ENCODE assay signal across 8 cellular contexts in genomic region chr11:34357646-34358257, GRCh38. TPM values are rescaled to one million over a fixed set of nuclear protein-coding genes. Genes with fewer than 3 reads are reported as not detected.
A peak's percentile ranks its signal among the peaks of the same experiment; 100 is the strongest.
DNase-seq lines count a peak whose midpoint lies in the region; ATAC-seq, FAIRE-seq and TF ChIP-seq lines count a peak whose summit lies in the region.

TSS of gene ABTB2 (minus strand) at chr11:34358010.

- FAIRE-seq in bronchial epithelial cell (lab: Jason Lieb, UNC), result no peak

- ATAC-seq in GM18909 (IDR thresholded peaks at IDR 0.05; ENCODE audit: poor library complexity, unreplicated experiment), result peak; percentile 91
- ATAC-seq in HG03139 (IDR thresholded peaks at IDR 0.05; ENCODE audit: unreplicated experiment), result peak; percentile 74

- no peak for TF ChIP-seq CTCF in WERI-Rb-1 (IDR thresholded peaks at IDR 0.05; ENCODE audit: low read depth, low read length)
- no peak for TF ChIP-seq CTCF in bronchial epithelial cell (IDR thresholded peaks at IDR 0.05; ENCODE audit: insufficient read depth, low read length, severe bottlenecking)

- no peaks in the 10 kb centered on the region for H3K27me3 ChIP-seq in WERI-Rb-1 (ENCODE audit: insufficient read depth, low read depth, severe bottlenecking)
- no peaks in the 10 kb centered on the region for H3K27me3 ChIP-seq in bronchial epithelial cell (ENCODE audit: control insufficient read depth, insufficient read depth, low read length)

- H3K4me3 ChIP-seq in WERI-Rb-1 (ENCODE audit: low read depth, low read length) (peak within 1 kb of the TSS; percentile 82), bronchial epithelial cell (ENCODE audit: low read depth, low read length) (peak within 1 kb of the TSS; percentile 48)

- peak within 1 kb of the TSS; percentile 88 for H3K27ac ChIP-seq in WERI-Rb-1

- peaks cover 4% of the 10 kb centered on the region; the same call in 1 of the 2 replicates for H3K36me3 ChIP-seq in WERI-Rb-1
- H3K36me3 ChIP-seq in bronchial epithelial cell (ENCODE audit: control insufficient read depth, insufficient read depth, low read length), result no peaks in the 10 kb centered on the region

- no peaks in the 10 kb centered on the region for H3K9me3 ChIP-seq in WERI-Rb-1 (ENCODE audit: severe bottlenecking)

- peak; percentile 98 for DNase-seq in AG08396 (ENCODE audit: low spot score)
- DNase-seq in NCI-H2196 treated with DMSO at 0.1 percent for 48 hours (lab: John Stamatoyannopoulos, UW; ENCODE audit: unreplicated experiment), result peak; percentile 97
- peak; percentile 99 for DNase-seq in WERI-Rb-1
- DNase-seq in bronchial epithelial cell (ENCODE audit: low read depth), result peak; percentile 84
- peak; percentile 99 for DNase-seq in iris pigment epithelial cell (ENCODE audit: low read depth)
- peak; percentile 96 for DNase-seq in stimulated activated CD4-positive, alpha-beta T cell treated with anti-CD3 and anti-CD28 coated beads, Interleukin-12 subunit alpha, Interleukin-12 subunit beta, amount 100 ng/mL, for 4 hours

RNA-seq across cellular contexts. Expression of gene ABTB2, which starts in this region (rescaled TPM):
- 0.53 and 2.2 TPM in 2 replicates for total RNA-seq in bronchial epithelial cell

Comparison
In these comparisons a context has a peak if more than half of its experiments do, and no peak if none do; other contexts are left out.
1. Peak in every context shown above with its lines: DNase-seq, ATAC-seq, H3K4me3 ChIP-seq and H3K27ac ChIP-seq.